In genomic region chr5:138178516-138179276, GRCh38 we compare ENCODE assay signal across 1 cellular context.
TF ChIP-seq lines count a peak whose summit lies in the region.

BRD8 (minus strand) TSS chr5:138178630; CDS start chr5:138178614, 16 bp downstream.
KIF20A (plus strand) TSS chr5:138179112; CDS start chr5:138179681, 569 bp downstream.

TF ChIP-seq in GM23338, 12 proteins besides CTCF, POLR2A, EP300 and RAD21 (continued from another document):
- TF ChIP-seq ETS1 (IDR thresholded peaks at IDR 0.05) (peak; percentile 79), ZNF331 (CRISPR knock-in tag; IDR thresholded peaks at IDR 0.05; ENCODE audit: low read depth) (no peak), EZH2phosphoT487 (IDR thresholded peaks at IDR 0.05; ENCODE audit: unreplicated experiment) (no peak), POLR2AphosphoS5 (IDR thresholded peaks at IDR 0.05; ENCODE audit: low read depth) (peak; percentile 94), NANOG (IDR thresholded peaks at IDR 0.05; ENCODE audit: borderline replicate concordance) (0 out of 2 replicates have a peak, but pooled peaks have one; percentile 5), STAT1 (IDR thresholded peaks at IDR 0.05; ENCODE audit: unreplicated experiment) (no peak), CREB1 (CRISPR knock-in tag; IDR thresholded peaks at IDR 0.05; ENCODE audit: low read depth) (peak; percentile 58), ZNF462 (CRISPR knock-in tag; IDR thresholded peaks at IDR 0.05) (no peak), ZNF114 (CRISPR knock-in tag; IDR thresholded peaks at IDR 0.05) (no peak)
TF ChIP-seq in GM23338: peak in this region for 5.
